ENCODE assay signal across 1 cellular context in the genomic region with DNA sequence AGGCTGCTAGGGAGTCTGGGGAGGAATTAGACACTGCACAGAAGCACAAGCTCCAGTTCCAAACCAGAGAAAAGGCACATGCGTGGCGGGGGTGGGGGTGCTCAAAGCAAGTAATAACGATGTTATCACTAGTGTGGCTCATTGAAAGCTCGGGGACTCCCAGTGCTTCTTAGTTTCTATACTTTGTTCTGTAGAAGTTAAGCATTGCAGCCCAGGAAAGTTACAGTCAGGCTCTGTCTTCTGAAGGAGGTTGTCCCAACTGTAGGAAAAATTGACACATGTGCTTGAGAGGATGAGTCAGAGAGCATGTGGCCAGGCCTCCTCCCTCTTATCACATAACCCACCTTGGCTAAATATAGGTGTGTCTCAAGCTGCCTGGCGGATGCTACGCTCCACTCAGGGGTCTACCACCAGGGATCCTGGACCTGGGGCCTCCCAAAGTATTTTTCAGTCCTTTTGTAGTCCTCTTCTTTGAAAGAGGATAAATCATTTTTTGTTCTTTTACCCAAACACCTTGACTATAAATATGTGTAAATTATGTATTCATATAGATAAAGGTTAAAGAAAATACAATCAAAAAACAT.
TF ChIP-seq lines count a peak whose summit lies in the region.

No MANE protein-coding gene starts in this region.

TF ChIP-seq in K562, 482 proteins besides CTCF, POLR2A, EP300 and RAD21 (continued from another document and continues in another):
- TF ChIP-seq BMI1 (IDR thresholded peaks at IDR 0.05; ENCODE audit: low read length) (no peak), NR2C1 (IDR thresholded peaks at IDR 0.05) (no peak), NR2C1 (tag; IDR thresholded peaks at IDR 0.05) (peak; percentile 39; the same call in 1 of the 2 replicates), ZNF778 (CRISPR knock-in tag; IDR thresholded peaks at IDR 0.05) (no peak), ZNF445 (CRISPR knock-in tag; IDR thresholded peaks at IDR 0.05; ENCODE audit: low read depth) (no peak), HIVEP1 (CRISPR knock-in tag; IDR thresholded peaks at IDR 0.05) (no peak), SAFB2 (IDR thresholded peaks at IDR 0.05; ENCODE audit: borderline replicate concordance, low read depth, low read length, severe bottlenecking) (no peak), RAD51 (IDR thresholded peaks at IDR 0.05; ENCODE audit: borderline replicate concordance, low read depth) (peak; percentile 75), ZFP36 (IDR thresholded peaks at IDR 0.05; ENCODE audit: low read depth, low read length, partially characterized antibody) (peak; percentile 3), FOSL1 (tag; conservative IDR thresholded peaks at IDR 0.05) (peak; percentile 100), ZNF146 (CRISPR knock-in tag; IDR thresholded peaks at IDR 0.05; ENCODE audit: unreplicated experiment) (no peak), GTF2A2 (tag; IDR thresholded peaks at IDR 0.05) (no peak), ZNF224 (CRISPR knock-in tag; IDR thresholded peaks at IDR 0.05) (no peak), CHCHD3 (CRISPR knock-in tag; IDR thresholded peaks at IDR 0.05) (peak; percentile 83; the same call in 1 of the 2 replicates), TCF7 (IDR thresholded peaks at IDR 0.05; ENCODE audit: borderline replicate concordance) (no peak), GABPB2 (CRISPR knock-in tag; conservative IDR thresholded peaks at IDR 0.05) (no peak), ETS2 (tag; IDR thresholded peaks at IDR 0.05; ENCODE audit: borderline replicate concordance, poor library complexity, severe bottlenecking) (no peak), PHF20 (IDR thresholded peaks at IDR 0.05; ENCODE audit: partially characterized antibody) (no peak), L3MBTL2 (IDR thresholded peaks at IDR 0.05) (peak; percentile 94), CBX2 (IDR thresholded peaks at IDR 0.05; ENCODE audit: insufficient read depth, low read length, poor library complexity, severe bottlenecking) (no peak), SMAD1 (IDR thresholded peaks at IDR 0.05; ENCODE audit: low read depth, low read length, partially characterized antibody) (peak; percentile 95), BHLHE40 (IDR thresholded peaks at IDR 0.05; ENCODE audit: low read length) (peak; percentile 86; the same call in 1 of the 2 replicates), LARP7 (IDR thresholded peaks at IDR 0.05) (no peak), KDM1A (IDR thresholded peaks at IDR 0.05) (no peak), KAT7 (CRISPR knock-in tag; IDR thresholded peaks at IDR 0.05; ENCODE audit: borderline replicate concordance) (no peak), MTA2 (IDR thresholded peaks at IDR 0.05; ENCODE audit: low read depth) (peak; percentile 93), COPS2 (conservative IDR thresholded peaks at IDR 0.05) (no peak), DPF2 (IDR thresholded peaks at IDR 0.05) (peak; percentile 99), CHD1 (IDR thresholded peaks at IDR 0.05; ENCODE audit: low read length) (no peak), KDM2B (CRISPR knock-in tag; IDR thresholded peaks at IDR 0.05) (no peak), ESRRB (CRISPR knock-in tag; IDR thresholded peaks at IDR 0.05; ENCODE audit: borderline replicate concordance) (no peak), TAF7 (tag; IDR thresholded peaks at IDR 0.05) (no peak), ELF1 (tag; IDR thresholded peaks at IDR 0.05) (no peak)
- TF ChIP-seq, protein P1, sequence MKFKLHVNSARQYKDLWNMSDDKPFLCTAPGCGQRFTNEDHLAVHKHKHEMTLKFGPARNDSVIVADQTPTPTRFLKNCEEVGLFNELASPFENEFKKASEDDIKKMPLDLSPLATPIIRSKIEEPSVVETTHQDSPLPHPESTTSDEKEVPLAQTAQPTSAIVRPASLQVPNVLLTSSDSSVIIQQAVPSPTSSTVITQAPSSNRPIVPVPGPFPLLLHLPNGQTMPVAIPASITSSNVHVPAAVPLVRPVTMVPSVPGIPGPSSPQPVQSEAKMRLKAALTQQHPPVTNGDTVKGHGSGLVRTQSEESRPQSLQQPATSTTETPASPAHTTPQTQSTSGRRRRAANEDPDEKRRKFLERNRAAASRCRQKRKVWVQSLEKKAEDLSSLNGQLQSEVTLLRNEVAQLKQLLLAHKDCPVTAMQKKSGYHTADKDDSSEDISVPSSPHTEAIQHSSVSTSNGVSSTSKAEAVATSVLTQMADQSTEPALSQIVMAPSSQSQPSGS (CRISPR knock-in tag; IDR thresholded peaks at IDR 0.05) = no peak
- TF ChIP-seq, protein P2, sequence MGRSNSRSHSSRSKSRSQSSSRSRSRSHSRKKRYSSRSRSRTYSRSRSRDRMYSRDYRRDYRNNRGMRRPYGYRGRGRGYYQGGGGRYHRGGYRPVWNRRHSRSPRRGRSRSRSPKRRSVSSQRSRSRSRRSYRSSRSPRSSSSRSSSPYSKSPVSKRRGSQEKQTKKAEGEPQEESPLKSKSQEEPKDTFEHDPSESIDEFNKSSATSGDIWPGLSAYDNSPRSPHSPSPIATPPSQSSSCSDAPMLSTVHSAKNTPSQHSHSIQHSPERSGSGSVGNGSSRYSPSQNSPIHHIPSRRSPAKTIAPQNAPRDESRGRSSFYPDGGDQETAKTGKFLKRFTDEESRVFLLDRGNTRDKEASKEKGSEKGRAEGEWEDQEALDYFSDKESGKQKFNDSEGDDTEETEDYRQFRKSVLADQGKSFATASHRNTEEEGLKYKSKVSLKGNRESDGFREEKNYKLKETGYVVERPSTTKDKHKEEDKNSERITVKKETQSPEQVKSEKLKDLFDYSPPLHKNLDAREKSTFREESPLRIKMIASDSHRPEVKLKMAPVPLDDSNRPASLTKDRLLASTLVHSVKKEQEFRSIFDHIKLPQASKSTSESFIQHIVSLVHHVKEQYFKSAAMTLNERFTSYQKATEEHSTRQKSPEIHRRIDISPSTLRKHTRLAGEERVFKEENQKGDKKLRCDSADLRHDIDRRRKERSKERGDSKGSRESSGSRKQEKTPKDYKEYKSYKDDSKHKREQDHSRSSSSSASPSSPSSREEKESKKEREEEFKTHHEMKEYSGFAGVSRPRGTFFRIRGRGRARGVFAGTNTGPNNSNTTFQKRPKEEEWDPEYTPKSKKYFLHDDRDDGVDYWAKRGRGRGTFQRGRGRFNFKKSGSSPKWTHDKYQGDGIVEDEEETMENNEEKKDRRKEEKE (IDR thresholded peaks at IDR 0.05; ENCODE audit: borderline replicate concordance in 1 of 2, control insufficient read depth in 1 of 2, low read depth in 2 of 2, low read length in 1 of 2) = peak in 1 of 2 experiments; percentile 36; a peak in 1 of 4 replicates
- TF ChIP-seq, protein P3, sequence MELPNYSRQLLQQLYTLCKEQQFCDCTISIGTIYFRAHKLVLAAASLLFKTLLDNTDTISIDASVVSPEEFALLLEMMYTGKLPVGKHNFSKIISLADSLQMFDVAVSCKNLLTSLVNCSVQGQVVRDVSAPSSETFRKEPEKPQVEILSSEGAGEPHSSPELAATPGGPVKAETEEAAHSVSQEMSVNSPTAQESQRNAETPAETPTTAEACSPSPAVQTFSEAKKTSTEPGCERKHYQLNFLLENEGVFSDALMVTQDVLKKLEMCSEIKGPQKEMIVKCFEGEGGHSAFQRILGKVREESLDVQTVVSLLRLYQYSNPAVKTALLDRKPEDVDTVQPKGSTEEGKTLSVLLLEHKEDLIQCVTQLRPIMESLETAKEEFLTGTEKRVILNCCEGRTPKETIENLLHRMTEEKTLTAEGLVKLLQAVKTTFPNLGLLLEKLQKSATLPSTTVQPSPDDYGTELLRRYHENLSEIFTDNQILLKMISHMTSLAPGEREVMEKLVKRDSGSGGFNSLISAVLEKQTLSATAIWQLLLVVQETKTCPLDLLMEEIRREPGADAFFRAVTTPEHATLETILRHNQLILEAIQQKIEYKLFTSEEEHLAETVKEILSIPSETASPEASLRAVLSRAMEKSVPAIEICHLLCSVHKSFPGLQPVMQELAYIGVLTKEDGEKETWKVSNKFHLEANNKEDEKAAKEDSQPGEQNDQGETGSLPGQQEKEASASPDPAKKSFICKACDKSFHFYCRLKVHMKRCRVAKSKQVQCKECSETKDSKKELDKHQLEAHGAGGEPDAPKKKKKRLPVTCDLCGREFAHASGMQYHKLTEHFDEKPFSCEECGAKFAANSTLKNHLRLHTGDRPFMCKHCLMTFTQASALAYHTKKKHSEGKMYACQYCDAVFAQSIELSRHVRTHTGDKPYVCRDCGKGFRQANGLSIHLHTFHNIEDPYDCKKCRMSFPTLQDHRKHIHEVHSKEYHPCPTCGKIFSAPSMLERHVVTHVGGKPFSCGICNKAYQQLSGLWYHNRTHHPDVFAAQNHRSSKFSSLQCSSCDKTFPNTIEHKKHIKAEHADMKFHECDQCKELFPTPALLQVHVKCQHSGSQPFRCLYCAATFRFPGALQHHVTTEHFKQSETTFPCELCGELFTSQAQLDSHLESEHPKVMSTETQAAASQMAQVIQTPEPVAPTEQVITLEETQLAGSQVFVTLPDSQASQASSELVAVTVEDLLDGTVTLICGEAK (IDR thresholded peaks at IDR 0.05) = no peak; the same call in 1 of the 2 replicates
- TF ChIP-seq, protein P3 (CRISPR knock-in tag; IDR thresholded peaks at IDR 0.05) = no peak
- TF ChIP-seq, protein P4, sequence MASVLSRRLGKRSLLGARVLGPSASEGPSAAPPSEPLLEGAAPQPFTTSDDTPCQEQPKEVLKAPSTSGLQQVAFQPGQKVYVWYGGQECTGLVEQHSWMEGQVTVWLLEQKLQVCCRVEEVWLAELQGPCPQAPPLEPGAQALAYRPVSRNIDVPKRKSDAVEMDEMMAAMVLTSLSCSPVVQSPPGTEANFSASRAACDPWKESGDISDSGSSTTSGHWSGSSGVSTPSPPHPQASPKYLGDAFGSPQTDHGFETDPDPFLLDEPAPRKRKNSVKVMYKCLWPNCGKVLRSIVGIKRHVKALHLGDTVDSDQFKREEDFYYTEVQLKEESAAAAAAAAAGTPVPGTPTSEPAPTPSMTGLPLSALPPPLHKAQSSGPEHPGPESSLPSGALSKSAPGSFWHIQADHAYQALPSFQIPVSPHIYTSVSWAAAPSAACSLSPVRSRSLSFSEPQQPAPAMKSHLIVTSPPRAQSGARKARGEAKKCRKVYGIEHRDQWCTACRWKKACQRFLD (CRISPR knock-in tag; IDR thresholded peaks at IDR 0.05) = no peak; the same call in none of the 2 replicates
- TF ChIP-seq, protein P5, sequence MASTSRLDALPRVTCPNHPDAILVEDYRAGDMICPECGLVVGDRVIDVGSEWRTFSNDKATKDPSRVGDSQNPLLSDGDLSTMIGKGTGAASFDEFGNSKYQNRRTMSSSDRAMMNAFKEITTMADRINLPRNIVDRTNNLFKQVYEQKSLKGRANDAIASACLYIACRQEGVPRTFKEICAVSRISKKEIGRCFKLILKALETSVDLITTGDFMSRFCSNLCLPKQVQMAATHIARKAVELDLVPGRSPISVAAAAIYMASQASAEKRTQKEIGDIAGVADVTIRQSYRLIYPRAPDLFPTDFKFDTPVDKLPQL (IDR thresholded peaks at IDR 0.05; ENCODE audit: extremely low read depth, insufficient read length) = peak; percentile 54
- TF ChIP-seq, protein P6, sequence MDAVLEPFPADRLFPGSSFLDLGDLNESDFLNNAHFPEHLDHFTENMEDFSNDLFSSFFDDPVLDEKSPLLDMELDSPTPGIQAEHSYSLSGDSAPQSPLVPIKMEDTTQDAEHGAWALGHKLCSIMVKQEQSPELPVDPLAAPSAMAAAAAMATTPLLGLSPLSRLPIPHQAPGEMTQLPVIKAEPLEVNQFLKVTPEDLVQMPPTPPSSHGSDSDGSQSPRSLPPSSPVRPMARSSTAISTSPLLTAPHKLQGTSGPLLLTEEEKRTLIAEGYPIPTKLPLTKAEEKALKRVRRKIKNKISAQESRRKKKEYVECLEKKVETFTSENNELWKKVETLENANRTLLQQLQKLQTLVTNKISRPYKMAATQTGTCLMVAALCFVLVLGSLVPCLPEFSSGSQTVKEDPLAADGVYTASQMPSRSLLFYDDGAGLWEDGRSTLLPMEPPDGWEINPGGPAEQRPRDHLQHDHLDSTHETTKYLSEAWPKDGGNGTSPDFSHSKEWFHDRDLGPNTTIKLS (IDR thresholded peaks at IDR 0.05; ENCODE audit: borderline replicate concordance, low read depth) = peak; percentile 87
- TF ChIP-seq, protein P7, sequence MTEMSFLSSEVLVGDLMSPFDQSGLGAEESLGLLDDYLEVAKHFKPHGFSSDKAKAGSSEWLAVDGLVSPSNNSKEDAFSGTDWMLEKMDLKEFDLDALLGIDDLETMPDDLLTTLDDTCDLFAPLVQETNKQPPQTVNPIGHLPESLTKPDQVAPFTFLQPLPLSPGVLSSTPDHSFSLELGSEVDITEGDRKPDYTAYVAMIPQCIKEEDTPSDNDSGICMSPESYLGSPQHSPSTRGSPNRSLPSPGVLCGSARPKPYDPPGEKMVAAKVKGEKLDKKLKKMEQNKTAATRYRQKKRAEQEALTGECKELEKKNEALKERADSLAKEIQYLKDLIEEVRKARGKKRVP (CRISPR knock-in tag; IDR thresholded peaks at IDR 0.05) = no peak
- TF ChIP-seq, protein P8, sequence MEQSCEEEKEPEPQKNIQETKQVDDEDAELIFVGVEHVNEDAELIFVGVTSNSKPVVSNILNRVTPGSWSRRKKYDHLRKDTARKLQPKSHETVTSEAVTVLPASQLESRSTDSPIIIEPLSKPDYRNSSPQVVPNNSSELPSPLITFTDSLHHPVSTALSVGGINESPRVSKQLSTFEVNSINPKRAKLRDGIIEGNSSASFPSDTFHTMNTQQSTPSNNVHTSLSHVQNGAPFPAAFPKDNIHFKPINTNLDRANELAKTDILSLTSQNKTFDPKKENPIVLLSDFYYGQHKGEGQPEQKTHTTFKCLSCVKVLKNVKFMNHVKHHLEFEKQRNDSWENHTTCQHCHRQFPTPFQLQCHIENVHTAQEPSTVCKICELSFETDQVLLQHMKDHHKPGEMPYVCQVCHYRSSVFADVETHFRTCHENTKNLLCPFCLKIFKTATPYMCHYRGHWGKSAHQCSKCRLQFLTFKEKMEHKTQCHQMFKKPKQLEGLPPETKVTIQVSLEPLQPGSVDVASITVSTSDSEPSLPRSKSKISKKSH (CRISPR knock-in tag; IDR thresholded peaks at IDR 0.05) = no peak
